In genomic region chr17:62043140-62043539, GRCh38 we compare ENCODE assay signal across 28 cellular contexts.
"Had no signal": no experiment of that assay in that cellular context is flagged by ENCODE, and none has a peak within 500 bp of the region (broad histone marks: within the 10 kb centered on the region; RNA-seq: fewer than 3 reads in every experiment).

No MANE protein-coding gene starts in this region.

- H3K27ac ChIP-seq: heart left ventricle, neutrophil, sigmoid colon, thoracic aorta had no signal

- H3K27me3 Mint-ChIP-seq: activated B cell treated with CpG ODN at 0.5 μM for 24 hours; activated CD8-positive, alpha-beta memory T cell treated with anti-CD3 and anti-CD28 coated beads, Interleukin-2, amount 10 ng/mL, durations not matched to agents 7 days and 5 days; activated naive CD4-positive, alpha-beta T cell treated with anti-CD3 and anti-CD28 coated beads, Interleukin-2, amount 50 U/mL, for 24 hours; activated naive CD8-positive, alpha-beta T cell treated with anti-CD3 and anti-CD28 coated beads, Interleukin-2, amount 50 U/mL, for 24 hours; dendritic cell treated with granulocyte-macrophage colony-stimulating factor and Interleukin-4, amounts not matched to agents 40 ng/mL and 50 ng/mL, for 4 days; stimulated activated naive CD8-positive, alpha-beta T cell treated with anti-CD3 and anti-CD28 coated beads, Interleukin-15, Interleukin-2, amounts not matched to agents 100 ng/mL and 50 ng/mL, for 24 hours had no signal

- H3K4me3 Mint-ChIP-seq: activated B cell treated with CpG ODN at 0.5 μM for 24 hours; activated CD8-positive, alpha-beta memory T cell treated with anti-CD3 and anti-CD28 coated beads, Interleukin-2, amount 10 ng/mL, durations not matched to agents 7 days and 5 days; activated CD8-positive, alpha-beta T cell treated with anti-CD3 and anti-CD28 coated beads, Interleukin-2, amount 10 ng/mL, durations not matched to agents 7 days and 5 days; activated naive CD4-positive, alpha-beta T cell treated with anti-CD3 and anti-CD28 coated beads, Interleukin-2, amount 50 U/mL, for 24 hours; activated naive CD8-positive, alpha-beta T cell treated with anti-CD3 and anti-CD28 coated beads, Interleukin-2, amount 50 U/mL, for 24 hours; dendritic cell treated with granulocyte-macrophage colony-stimulating factor and Interleukin-4, amounts not matched to agents 40 ng/mL and 50 ng/mL, for 4 days; endodermal cell; nephron progenitor cell; stimulated activated effector memory CD8-positive, alpha-beta T cell treated with anti-CD3 and anti-CD28 coated beads, Interleukin-12 subunit alpha, Interleukin-12 subunit beta, amount 100 ng/mL, for 72 hours; stimulated activated naive CD8-positive, alpha-beta T cell treated with anti-CD3 and anti-CD28 coated beads, Interleukin-15, Interleukin-2, amounts not matched to agents 100 ng/mL and 50 ng/mL, for 24 hours; T-helper 2 cell treated with Interferon-gamma antibody and Interleukin-4, amounts not matched to agents 5 μg/mL and 100 μg/mL, for 36 hours had no signal

- H3K4me3 ChIP-seq: heart left ventricle, lung, sigmoid colon, thoracic aorta had no signal

- DNase-seq: activated B cell treated with CpG ODN at 0.5 μM for 24 hours; activated CD4-positive, alpha-beta T cell treated with anti-CD3 and anti-CD28 coated beads, Interleukin-2, amount 50 U/mL, for 1 hour; activated CD8-positive, alpha-beta memory T cell treated with anti-CD3 and anti-CD28 coated beads, Interleukin-2, amount 10 ng/mL, durations not matched to agents 7 days and 5 days; activated CD8-positive, alpha-beta T cell treated with anti-CD3 and anti-CD28 coated beads, Interleukin-2, amount 10 ng/mL, durations not matched to agents 7 days and 5 days; activated gamma-delta T cell; activated naive CD8-positive, alpha-beta T cell treated with anti-CD3 and anti-CD28 coated beads, Interleukin-2, amount 50 U/mL, for 24 hours; amygdala; central memory CD4-positive, alpha-beta T cell; endodermal cell; foreskin fibroblast; heart left ventricle; hypothalamus; mesendoderm; nephron progenitor cell; retina; sigmoid colon; small intestine; stimulated activated CD4-positive, alpha-beta T cell treated with anti-CD3 and anti-CD28 coated beads, Interleukin-4, amount 100 ng/mL, for 24 hours; trophoblast cell had no signal

- H3K9me3 Mint-ChIP-seq: activated B cell treated with CpG ODN at 0.5 μM for 24 hours; activated naive CD4-positive, alpha-beta T cell treated with anti-CD3 and anti-CD28 coated beads, Interleukin-2, amount 50 U/mL, for 24 hours; activated naive CD8-positive, alpha-beta T cell treated with anti-CD3 and anti-CD28 coated beads, Interleukin-2, amount 50 U/mL, for 24 hours; dendritic cell treated with granulocyte-macrophage colony-stimulating factor and Interleukin-4, amounts not matched to agents 40 ng/mL and 50 ng/mL, for 4 days; endodermal cell; nephron progenitor cell; stimulated activated effector memory CD8-positive, alpha-beta T cell treated with anti-CD3 and anti-CD28 coated beads, Interleukin-12 subunit alpha, Interleukin-12 subunit beta, amount 100 ng/mL, for 72 hours; stimulated activated naive CD8-positive, alpha-beta T cell treated with anti-CD3 and anti-CD28 coated beads, Interleukin-15, Interleukin-2, amounts not matched to agents 100 ng/mL and 50 ng/mL, for 24 hours; T-helper 2 cell treated with Interferon-gamma antibody and Interleukin-4, amounts not matched to agents 5 μg/mL and 100 μg/mL, for 36 hours had no signal

- H3K27ac Mint-ChIP-seq: activated B cell treated with CpG ODN at 0.5 μM for 24 hours; activated CD8-positive, alpha-beta T cell treated with anti-CD3 and anti-CD28 coated beads, Interleukin-2, amount 10 ng/mL, durations not matched to agents 7 days and 5 days; dendritic cell treated with granulocyte-macrophage colony-stimulating factor and Interleukin-4, amounts not matched to agents 40 ng/mL and 50 ng/mL, for 4 days; nephron progenitor cell; stimulated activated naive CD8-positive, alpha-beta T cell treated with anti-CD3 and anti-CD28 coated beads, Interleukin-15, Interleukin-2, amounts not matched to agents 100 ng/mL and 50 ng/mL, for 24 hours; T-helper 2 cell treated with Interferon-gamma antibody and Interleukin-4, amounts not matched to agents 5 μg/mL and 100 μg/mL, for 36 hours had no signal

- ATAC-seq: activated CD8-positive, alpha-beta memory T cell treated with anti-CD3 and anti-CD28 coated beads, Interleukin-2, amount 10 ng/mL, durations not matched to agents 7 days and 5 days; activated CD8-positive, alpha-beta T cell treated with anti-CD3 and anti-CD28 coated beads, Interleukin-2, amount 10 ng/mL, durations not matched to agents 7 days and 5 days; activated naive CD8-positive, alpha-beta T cell treated with anti-CD3 and anti-CD28 coated beads, Interleukin-2, amount 50 U/mL, for 24 hours; esophagus mucosa; heart left ventricle; stimulated activated effector memory CD8-positive, alpha-beta T cell treated with anti-CD3 and anti-CD28 coated beads, Interleukin-12 subunit alpha, Interleukin-12 subunit beta, amount 100 ng/mL, for 72 hours had no signal

- H3K27me3 ChIP-seq: heart left ventricle, neutrophil, sigmoid colon had no signal

- H3K4me1 Mint-ChIP-seq: endodermal cell, nephron progenitor cell had no signal

- FAIRE-seq: small intestine had no signal

- H3K9me3 ChIP-seq: heart left ventricle, neutrophil, sigmoid colon, thoracic aorta had no signal
